In the genomic region with DNA sequence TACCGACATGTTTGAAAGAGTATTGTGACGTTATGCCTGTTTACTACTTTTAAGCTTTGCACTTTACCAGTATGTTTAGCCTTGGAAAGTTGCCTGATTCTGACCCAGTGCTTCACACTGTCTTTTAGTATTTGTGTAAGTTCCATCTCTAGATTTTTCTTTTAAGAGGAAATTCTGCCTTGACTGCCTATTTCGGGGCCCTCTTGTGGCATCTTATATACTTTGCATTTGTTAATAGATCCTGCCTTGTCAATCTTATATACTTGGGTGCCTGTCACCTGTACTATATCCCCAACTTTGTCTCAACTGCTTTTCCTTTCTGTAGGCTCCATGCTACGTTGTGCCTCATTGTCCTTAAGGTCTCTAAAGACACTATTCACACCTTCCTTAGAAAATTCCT, we compare ENCODE assay signal across 10 cellular contexts.
DNase-seq lines count a peak whose midpoint lies in the region; ATAC-seq and TF ChIP-seq lines count a peak whose summit lies in the region.
"Had no signal": no experiment of that assay in that cellular context is flagged by ENCODE, and none has a peak within 500 bp of the region (broad histone marks: within the 10 kb centered on the region; RNA-seq: fewer than 3 reads in every experiment).

No MANE protein-coding gene starts in this region.

- intact Hi-C loops in HCT116 (cut with micrococcal nuclease), result loop anchor here (1.0 kb wide), 1 partner anchor 591 kb away; no protein-coding TSS in a partner anchor

- H3K4me1 Mint-ChIP-seq in CD8-positive, alpha-beta memory T cell, result no peaks in the 10 kb centered on the region

- H2AFZ ChIP-seq in HCT116 (ENCODE audit: low read depth, low read length, poor library complexity, severe bottlenecking), result peak overlapping the region; percentile 95

- no peaks in the 10 kb centered on the region for H4K20me1 ChIP-seq in HCT116 (ENCODE audit: insufficient read depth)

- no peaks in the 10 kb centered on the region for H3K27me3 ChIP-seq in HCT116 (ENCODE audit: insufficient read depth, low read length)
- H3K27me3 ChIP-seq in foreskin keratinocyte, result no peaks in the 10 kb centered on the region
- no peaks in the 10 kb centered on the region for H3K27me3 ChIP-seq in CD8-positive, alpha-beta memory T cell (ENCODE audit: insufficient read depth, low read length, poor library complexity, severe bottlenecking)

- TF ChIP-seq CTCF in HCT116 (IDR thresholded peaks at IDR 0.05 in 2 of 3, conservative IDR thresholded peaks at IDR 0.05 in 1 of 3; ENCODE audit: borderline replicate concordance in 1 of 3, insufficient read depth in 1 of 3, low read depth in 2 of 3, low read length in 2 of 3), result peak; percentile 19 to 59 (median 45); a peak in 5 of 6 replicates
- TF ChIP-seq CTCF in foreskin keratinocyte (conservative IDR thresholded peaks at IDR 0.05), result peak; percentile 18

- H3K4me3 ChIP-seq in HCT116 (replicated peaks in 1 of 2; ENCODE audit: low read depth in 1 of 2, low read length in 2 of 2), result no peak overlapping the region
- no peak overlapping the region for H3K4me3 ChIP-seq in CD8-positive, alpha-beta memory T cell (ENCODE audit: low read length)

- H3K79me2 ChIP-seq in HCT116 (ENCODE audit: insufficient read depth, low read length), result no peaks in the 10 kb centered on the region

- no peaks in the 10 kb centered on the region for H3K9me2 ChIP-seq in HCT116 (ENCODE audit: insufficient read depth)

- no peak for TF ChIP-seq POLR2A in HCT116 (IDR thresholded peaks at IDR 0.05; ENCODE audit: borderline replicate concordance, extremely low read depth, insufficient read depth, insufficient read length)

- H3K9me3 ChIP-seq in HCT116 (ENCODE audit: control insufficient read depth in 1 of 2, insufficient read depth in 1 of 2, low read depth in 1 of 2, low read length in 2 of 2), result no peaks in the 10 kb centered on the region; a peak in 1 of 4 replicates
- H3K9me3 ChIP-seq in CD8-positive, alpha-beta memory T cell (ENCODE audit: low read length), result no peaks in the 10 kb centered on the region

- ATAC-seq in HCT116 (peak; percentile 84), foreskin keratinocyte (no peak)

- no peak overlapping the region for H3K4me2 ChIP-seq in HCT116 (ENCODE audit: low read length)

- DNase-seq in COR-L47 (lab: John Stamatoyannopoulos, UW) (peak; percentile 21), HCT116 (ENCODE audit: low read depth, low spot score) (peak; percentile 33), RPMI8226 (peak; percentile 73), foreskin keratinocyte (no peak), HCEC 1CT (no peak), NCI-H774 (lab: John Stamatoyannopoulos, UW) (no peak)
- no peak for DNase-seq in CD8-positive, alpha-beta memory T cell
- DNase-seq in activated effector memory CD4-positive, alpha-beta T cell treated with Interleukin-2 at 50 U/mL for 16 hours, result no peak
- DNase-seq: NCI-H187 had no signal

- H3K27ac Mint-ChIP-seq in CD8-positive, alpha-beta memory T cell, result no peak overlapping the region
- H3K27ac Mint-ChIP-seq: T-helper 1 cell treated with Interleukin-12 subunit alpha and Interleukin-12 subunit beta and Interleukin-4 antibody, amounts not matched to agents 30 μg/mL and 1 μg/mL, for 36 hours had no signal

- peak; percentile 57 for TF ChIP-seq RAD21 in HCT116 (IDR thresholded peaks at IDR 0.05; ENCODE audit: low read depth)

- no TSS peak for BruUV-seq in HCT116 (replicated peaks; lab: Mats Ljungman, UMichigan)

- H3K27me3 Mint-ChIP-seq in CD8-positive, alpha-beta memory T cell, result no peaks in the 10 kb centered on the region

- POLR2A ChIA-PET in HCT116 (lab: Charles Lee), result no interaction called here
- POLR2A ChIA-PET in CD8-positive, alpha-beta memory T cell (lab: Charles Lee), result no interaction called here

- no peaks in the 10 kb centered on the region for H3K36me3 ChIP-seq in HCT116 (ENCODE audit: control insufficient read depth in 1 of 2, insufficient read depth in 2 of 2, low read length in 2 of 2)
- H3K36me3 ChIP-seq in CD8-positive, alpha-beta memory T cell (ENCODE audit: insufficient read depth, low read length), result no peaks in the 10 kb centered on the region

- H3K27ac ChIP-seq in HCT116 (ENCODE audit: low read depth, low read length) (no peak overlapping the region), foreskin keratinocyte (no peak overlapping the region)
- no peak overlapping the region for H3K27ac ChIP-seq in CD8-positive, alpha-beta memory T cell (ENCODE audit: low read depth, low read length)

- H3K9me3 Mint-ChIP-seq in CD8-positive, alpha-beta memory T cell, result peaks cover 0 to 9% (median 2%) of the 10 kb centered on the region in 5 donors
- H3K9me3 Mint-ChIP-seq: T-helper 1 cell treated with Interleukin-12 subunit alpha and Interleukin-12 subunit beta and Interleukin-4 antibody, amounts not matched to agents 30 μg/mL and 1 μg/mL, for 36 hours had no signal

- no peak overlapping the region for H3K4me3 Mint-ChIP-seq in CD8-positive, alpha-beta memory T cell
- H3K4me3 Mint-ChIP-seq: T-helper 1 cell treated with Interleukin-12 subunit alpha and Interleukin-12 subunit beta and Interleukin-4 antibody, amounts not matched to agents 30 μg/mL and 1 μg/mL, for 36 hours had no signal

- no peaks in the 10 kb centered on the region for H3K36me3 Mint-ChIP-seq in CD8-positive, alpha-beta memory T cell

- CTCF ChIA-PET in HCT116 (lab: Charles Lee), result no interaction called here
- CTCF ChIA-PET in CD8-positive, alpha-beta memory T cell (lab: Charles Lee), result no interaction called here

- no peak overlapping the region for H3K9ac ChIP-seq in HCT116 (ENCODE audit: low read length)

- H3K4me1 ChIP-seq in HCT116 (ENCODE audit: control insufficient read depth in 1 of 2, insufficient read depth in 2 of 2, low read length in 2 of 2) (peaks cover 0 to 9% of the 10 kb centered on the region in 2 experiments; a peak in 2 of 4 replicates), foreskin keratinocyte (no peaks in the 10 kb centered on the region)
- no peaks in the 10 kb centered on the region for H3K4me1 ChIP-seq in CD8-positive, alpha-beta memory T cell (ENCODE audit: insufficient read depth, low read length)

- RAD21 ChIA-PET in HCT116 (lab: Charles Lee; ENCODE audit: low non-redundant PET in 1 of 2, low total read pairs in 2 of 2, uncharacterized antibody in 2 of 2, unreplicated experiment in 2 of 2), result no interaction called here

TF ChIP-seq in HCT116, 20 proteins besides CTCF, POLR2A, EP300 and RAD21 (continues in another document):
- TF ChIP-seq, protein P1, sequence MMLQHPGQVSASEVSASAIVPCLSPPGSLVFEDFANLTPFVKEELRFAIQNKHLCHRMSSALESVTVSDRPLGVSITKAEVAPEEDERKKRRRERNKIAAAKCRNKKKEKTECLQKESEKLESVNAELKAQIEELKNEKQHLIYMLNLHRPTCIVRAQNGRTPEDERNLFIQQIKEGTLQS (IDR thresholded peaks at IDR 0.05), result no peak
- TF ChIP-seq SRF (IDR thresholded peaks at IDR 0.05; ENCODE audit: low read depth) (no peak), EGR1 (IDR thresholded peaks at IDR 0.05; ENCODE audit: low read depth) (no peak), ZNF274 (IDR thresholded peaks at IDR 0.05; ENCODE audit: low read depth, low read length) (no peak), EZH2phosphoT487 (IDR thresholded peaks at IDR 0.05; ENCODE audit: borderline replicate concordance) (no peak), JUND (IDR thresholded peaks at IDR 0.05) (no peak), FOSL1 (IDR thresholded peaks at IDR 0.05; ENCODE audit: low read depth) (no peak), ZFX (IDR thresholded peaks at IDR 0.05) (no peak), YY1 (IDR thresholded peaks at IDR 0.05; ENCODE audit: extremely low read depth, insufficient replicate concordance, low read depth, low read length) (no peak), SP1 (IDR thresholded peaks at IDR 0.05; ENCODE audit: low read depth) (no peak), ELF1 (IDR thresholded peaks at IDR 0.05; ENCODE audit: borderline replicate concordance, low read depth) (no peak), EZH2 (IDR thresholded peaks at IDR 0.05) (no peak), CBX3 (IDR thresholded peaks at IDR 0.05; ENCODE audit: low read depth) (no peak), TCF7L2 (IDR thresholded peaks at IDR 0.05; ENCODE audit: borderline replicate concordance, extremely low read depth, insufficient read depth, insufficient read length) (no peak), CEBPB (IDR thresholded peaks at IDR 0.05; ENCODE audit: low read depth) (no peak)
- TF ChIP-seq, protein P2, sequence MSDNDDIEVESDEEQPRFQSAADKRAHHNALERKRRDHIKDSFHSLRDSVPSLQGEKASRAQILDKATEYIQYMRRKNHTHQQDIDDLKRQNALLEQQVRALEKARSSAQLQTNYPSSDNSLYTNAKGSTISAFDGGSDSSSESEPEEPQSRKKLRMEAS (IDR thresholded peaks at IDR 0.05), result no peak
- TF ChIP-seq, protein P3, sequence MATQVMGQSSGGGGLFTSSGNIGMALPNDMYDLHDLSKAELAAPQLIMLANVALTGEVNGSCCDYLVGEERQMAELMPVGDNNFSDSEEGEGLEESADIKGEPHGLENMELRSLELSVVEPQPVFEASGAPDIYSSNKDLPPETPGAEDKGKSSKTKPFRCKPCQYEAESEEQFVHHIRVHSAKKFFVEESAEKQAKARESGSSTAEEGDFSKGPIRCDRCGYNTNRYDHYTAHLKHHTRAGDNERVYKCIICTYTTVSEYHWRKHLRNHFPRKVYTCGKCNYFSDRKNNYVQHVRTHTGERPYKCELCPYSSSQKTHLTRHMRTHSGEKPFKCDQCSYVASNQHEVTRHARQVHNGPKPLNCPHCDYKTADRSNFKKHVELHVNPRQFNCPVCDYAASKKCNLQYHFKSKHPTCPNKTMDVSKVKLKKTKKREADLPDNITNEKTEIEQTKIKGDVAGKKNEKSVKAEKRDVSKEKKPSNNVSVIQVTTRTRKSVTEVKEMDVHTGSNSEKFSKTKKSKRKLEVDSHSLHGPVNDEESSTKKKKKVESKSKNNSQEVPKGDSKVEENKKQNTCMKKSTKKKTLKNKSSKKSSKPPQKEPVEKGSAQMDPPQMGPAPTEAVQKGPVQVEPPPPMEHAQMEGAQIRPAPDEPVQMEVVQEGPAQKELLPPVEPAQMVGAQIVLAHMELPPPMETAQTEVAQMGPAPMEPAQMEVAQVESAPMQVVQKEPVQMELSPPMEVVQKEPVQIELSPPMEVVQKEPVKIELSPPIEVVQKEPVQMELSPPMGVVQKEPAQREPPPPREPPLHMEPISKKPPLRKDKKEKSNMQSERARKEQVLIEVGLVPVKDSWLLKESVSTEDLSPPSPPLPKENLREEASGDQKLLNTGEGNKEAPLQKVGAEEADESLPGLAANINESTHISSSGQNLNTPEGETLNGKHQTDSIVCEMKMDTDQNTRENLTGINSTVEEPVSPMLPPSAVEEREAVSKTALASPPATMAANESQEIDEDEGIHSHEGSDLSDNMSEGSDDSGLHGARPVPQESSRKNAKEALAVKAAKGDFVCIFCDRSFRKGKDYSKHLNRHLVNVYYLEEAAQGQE (IDR thresholded peaks at IDR 0.05; ENCODE audit: low read depth), result no peak

Comparison
In these comparisons a context has a peak if more than half of its experiments do, and no peak if none do; other contexts are left out.
1. DNase-seq: peak in COR-L47 (single experiment), HCT116 (single experiment) and RPMI8226 (single experiment); none in foreskin keratinocyte (0 of 2), CD8-positive, alpha-beta memory T cell (0 of 5), HCEC 1CT (single experiment), NCI-H774 (single experiment) and activated effector memory CD4-positive, alpha-beta T cell treated with Interleukin-2 at 50 U/mL for 16 hours (single experiment).